Comparison of ENCODE assay signal across 15 cellular contexts in the genomic region with DNA sequence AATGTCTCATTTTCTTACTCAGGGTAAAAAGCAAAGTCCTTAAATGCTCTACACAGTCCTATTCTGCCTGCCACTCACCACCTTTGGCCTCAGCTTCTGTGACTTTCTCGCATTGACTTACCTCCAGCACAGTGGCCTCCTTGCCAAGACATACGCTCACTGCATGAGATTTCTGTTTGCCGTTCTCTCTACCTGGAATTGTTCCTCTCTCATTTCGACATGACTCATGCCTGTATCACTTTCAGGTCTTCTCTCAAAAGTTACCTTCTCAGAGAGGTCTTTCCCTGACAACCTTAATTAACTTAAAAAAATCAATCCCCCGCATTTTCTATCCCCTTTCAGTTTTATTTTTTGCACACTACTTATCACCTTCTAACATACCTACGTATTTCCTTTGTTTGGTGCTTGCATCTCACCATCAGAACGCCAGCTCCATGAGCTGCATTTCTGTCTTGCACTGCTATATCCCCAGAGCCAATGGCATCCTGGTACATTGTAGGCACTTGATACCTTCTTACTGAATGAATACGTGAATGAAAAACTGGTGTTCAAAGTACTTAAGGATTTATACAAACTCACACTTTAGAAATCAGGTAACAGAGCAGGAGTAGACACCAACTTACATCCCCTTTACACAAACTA. TPM values are rescaled to one million over a fixed set of nuclear protein-coding genes. Genes with fewer than 3 reads are reported as not detected.
DNase-seq lines count a peak whose midpoint lies in the region; ATAC-seq and TF ChIP-seq lines count a peak whose summit lies in the region.
"Had no signal": no experiment of that assay in that cellular context is flagged by ENCODE, and none has a peak within 500 bp of the region (broad histone marks: within the 10 kb centered on the region; RNA-seq: fewer than 3 reads in every experiment).

No MANE protein-coding gene starts in this region.

- peaks cover 12% of the 10 kb centered on the region for H3K4me1 Mint-ChIP-seq in activated CD4-positive, alpha-beta memory T cell treated with anti-CD3 and anti-CD28 coated beads for 36 hours (ENCODE audit: low read depth)

- no peak overlapping the region for H3K4me3 ChIP-seq in coronary artery
- H3K4me3 ChIP-seq: tibial nerve had no signal

- CTCF ChIA-PET in activated CD4-positive, alpha-beta memory T cell treated with anti-CD3 and anti-CD28 coated beads for 36 hours (lab: Charles Lee), result interaction anchor here (0.8 to 1.0 kb wide), 2 partner anchors 24 to 25 kb away, joined by 3 read pairs; partner anchors contain the start of gene TENT5A

- H3K27me3 Mint-ChIP-seq in activated CD4-positive, alpha-beta memory T cell treated with anti-CD3 and anti-CD28 coated beads for 36 hours, result no peaks in the 10 kb centered on the region
- H3K27me3 Mint-ChIP-seq: activated naive CD8-positive, alpha-beta T cell had no signal

- DNase-seq in stimulated activated CD4-positive, alpha-beta T cell treated with anti-CD3 and anti-CD28 coated beads, Interleukin-4, amount 100 ng/mL, for 24 hours, result peak; percentile 25
- DNase-seq in stimulated activated CD4-positive, alpha-beta T cell treated with anti-CD3 and anti-CD28 coated beads, Interleukin-4, amount 100 ng/mL, for 4 hours, result no peak
- DNase-seq in activated CD4-positive, alpha-beta memory T cell treated with anti-CD3 and anti-CD28 coated beads for 36 hours, result peak; percentile 64
- DNase-seq in NCI-H1048 (lab: John Stamatoyannopoulos, UW) (no peak), DMS 273 treated with DMSO at 0.1 percent for 48 hours (lab: John Stamatoyannopoulos, UW) (no peak), coronary artery (ENCODE audit: low spot score) (no peak)
- DNase-seq: AML-193, NCI-H146, NCI-H524, small intestine had no signal

- no peak overlapping the region for H3K27ac ChIP-seq in coronary artery
- H3K27ac ChIP-seq: HL-60, tibial nerve had no signal

- no peaks in the 10 kb centered on the region for H3K9me3 Mint-ChIP-seq in activated CD4-positive, alpha-beta memory T cell treated with anti-CD3 and anti-CD28 coated beads for 36 hours

- H3K4me3 Mint-ChIP-seq in activated CD4-positive, alpha-beta memory T cell treated with anti-CD3 and anti-CD28 coated beads for 36 hours, result no peak overlapping the region
- H3K4me3 Mint-ChIP-seq: activated naive CD8-positive, alpha-beta T cell had no signal

- peak; percentile 61 for ATAC-seq in GM21717 (IDR thresholded peaks at IDR 0.05; ENCODE audit: unreplicated experiment)
- no peak for ATAC-seq in GM21528 (IDR thresholded peaks at IDR 0.05; ENCODE audit: low FRiP score, unreplicated experiment)

- H3K36me3 Mint-ChIP-seq in activated CD4-positive, alpha-beta memory T cell treated with anti-CD3 and anti-CD28 coated beads for 36 hours, result no peaks in the 10 kb centered on the region
- H3K36me3 Mint-ChIP-seq: activated naive CD8-positive, alpha-beta T cell had no signal

- peak overlapping the region; percentile 9 for H3K27ac Mint-ChIP-seq in activated CD4-positive, alpha-beta memory T cell treated with anti-CD3 and anti-CD28 coated beads for 36 hours
- H3K27ac Mint-ChIP-seq: activated naive CD8-positive, alpha-beta T cell had no signal

- intact Hi-C loops in activated CD4-positive, alpha-beta memory T cell treated with anti-CD3 and anti-CD28 coated beads for 36 hours (cut with micrococcal nuclease), result loop anchor here (1.0 to 2.0 kb wide), 2 partner anchors 24 to 1563 kb away; partner anchors contain the start of gene TENT5A

- TF ChIP-seq CTCF in coronary artery (IDR thresholded peaks at IDR 0.05), result no peak

- POLR2A ChIA-PET in activated CD4-positive, alpha-beta memory T cell treated with anti-CD3 and anti-CD28 coated beads for 36 hours (lab: Charles Lee), result interaction anchor here (1.3 kb wide), 1 partner anchor 24 kb away, joined by 3 read pairs; the partner anchor contains the start of gene TENT5A

RNA-seq across cellular contexts. Expression of gene TENT5A, which starts 24.5 kb away (rescaled TPM):
- total RNA-seq in activated CD4-positive, alpha-beta memory T cell treated with anti-CD3 and anti-CD28 coated beads for 36 hours, result 1 to 10 TPM in 1 of 2 experiments, under 1 TPM in 1; 0.51 to 1.1 TPM

Comparison
In these comparisons a context has a peak if more than half of its experiments do, and no peak if none do; other contexts are left out.
1. DNase-seq: peak in stimulated activated CD4-positive, alpha-beta T cell treated with anti-CD3 and anti-CD28 coated beads, Interleukin-4, amount 100 ng/mL, for 24 hours (single experiment) and activated CD4-positive, alpha-beta memory T cell treated with anti-CD3 and anti-CD28 coated beads for 36 hours (single experiment); none in stimulated activated CD4-positive, alpha-beta T cell treated with anti-CD3 and anti-CD28 coated beads, Interleukin-4, amount 100 ng/mL, for 4 hours (0 of 2), NCI-H1048 (single experiment), DMS 273 treated with DMSO at 0.1 percent for 48 hours (single experiment) and coronary artery (single experiment).